In genomic region chr3:4643904-4644547, GRCh38 we compare ENCODE assay signal across 1 cellular context.
TF ChIP-seq lines count a peak whose summit lies in the region.

No MANE protein-coding gene starts in this region.

TF ChIP-seq in K562, 482 proteins besides CTCF, POLR2A, EP300 and RAD21 (continued from another document and continues in another):
- TF ChIP-seq ZNF23 (CRISPR knock-in tag; IDR thresholded peaks at IDR 0.05): no peak
- TF ChIP-seq ZNF764 (CRISPR knock-in tag; IDR thresholded peaks at IDR 0.05; ENCODE audit: low read depth): no peak
- no peak for TF ChIP-seq HNRNPK (IDR thresholded peaks at IDR 0.05; ENCODE audit: low read depth, low read length, poor library complexity, severe bottlenecking)
- no peak for TF ChIP-seq NR1H2 (CRISPR knock-in tag; IDR thresholded peaks at IDR 0.05)
- peak in 1 of 2 experiments; percentile 91; a peak in 2 of 4 replicates for TF ChIP-seq ZMIZ1 (IDR thresholded peaks at IDR 0.05; ENCODE audit: low read depth in 2 of 2, low read length in 2 of 2)
- 0 out of 2 replicates have a peak, but pooled peaks have one; percentile 23 for TF ChIP-seq FOXK1 (CRISPR knock-in tag; IDR thresholded peaks at IDR 0.05; ENCODE audit: borderline replicate concordance)
- TF ChIP-seq VEZF1 (CRISPR knock-in tag; IDR thresholded peaks at IDR 0.05): peak; percentile 32; the same call in 1 of the 2 replicates
- TF ChIP-seq ZNF408 (CRISPR knock-in tag; IDR thresholded peaks at IDR 0.05; ENCODE audit: low read depth): no peak
- TF ChIP-seq NR0B1 (IDR thresholded peaks at IDR 0.05; ENCODE audit: partially characterized antibody): no peak
- no peak for TF ChIP-seq HNRNPH1 (optimal IDR thresholded peaks at IDR 0.05; ENCODE audit: low read depth, low read length)
- no peak; the same call in 1 of the 2 replicates for TF ChIP-seq MYBL2 (IDR thresholded peaks at IDR 0.05; ENCODE audit: low read depth)
- TF ChIP-seq MYBL2 (CRISPR knock-in tag; IDR thresholded peaks at IDR 0.05; ENCODE audit: borderline replicate concordance): no peak
- TF ChIP-seq, protein P1, sequence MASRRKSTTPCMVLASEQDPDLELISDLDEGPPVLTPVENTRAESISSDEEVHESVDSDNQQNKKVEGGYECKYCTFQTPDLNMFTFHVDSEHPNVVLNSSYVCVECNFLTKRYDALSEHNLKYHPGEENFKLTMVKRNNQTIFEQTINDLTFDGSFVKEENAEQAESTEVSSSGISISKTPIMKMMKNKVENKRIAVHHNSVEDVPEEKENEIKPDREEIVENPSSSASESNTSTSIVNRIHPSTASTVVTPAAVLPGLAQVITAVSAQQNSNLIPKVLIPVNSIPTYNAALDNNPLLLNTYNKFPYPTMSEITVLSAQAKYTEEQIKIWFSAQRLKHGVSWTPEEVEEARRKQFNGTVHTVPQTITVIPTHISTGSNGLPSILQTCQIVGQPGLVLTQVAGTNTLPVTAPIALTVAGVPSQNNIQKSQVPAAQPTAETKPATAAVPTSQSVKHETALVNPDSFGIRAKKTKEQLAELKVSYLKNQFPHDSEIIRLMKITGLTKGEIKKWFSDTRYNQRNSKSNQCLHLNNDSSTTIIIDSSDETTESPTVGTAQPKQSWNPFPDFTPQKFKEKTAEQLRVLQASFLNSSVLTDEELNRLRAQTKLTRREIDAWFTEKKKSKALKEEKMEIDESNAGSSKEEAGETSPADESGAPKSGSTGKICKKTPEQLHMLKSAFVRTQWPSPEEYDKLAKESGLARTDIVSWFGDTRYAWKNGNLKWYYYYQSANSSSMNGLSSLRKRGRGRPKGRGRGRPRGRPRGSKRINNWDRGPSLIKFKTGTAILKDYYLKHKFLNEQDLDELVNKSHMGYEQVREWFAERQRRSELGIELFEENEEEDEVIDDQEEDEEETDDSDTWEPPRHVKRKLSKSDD (conservative IDR thresholded peaks at IDR 0.05; ENCODE audit: low read length): no peak
- peak; percentile 23 to 79; a peak in 1 of 4 replicates for TF ChIP-seq TEAD1 (CRISPR knock-in tag; IDR thresholded peaks at IDR 0.05)
- TF ChIP-seq CBFA2T3 (IDR thresholded peaks at IDR 0.05): peak; percentile 99
- TF ChIP-seq MECOM (CRISPR knock-in tag; IDR thresholded peaks at IDR 0.05): no peak
- TF ChIP-seq, protein P2, sequence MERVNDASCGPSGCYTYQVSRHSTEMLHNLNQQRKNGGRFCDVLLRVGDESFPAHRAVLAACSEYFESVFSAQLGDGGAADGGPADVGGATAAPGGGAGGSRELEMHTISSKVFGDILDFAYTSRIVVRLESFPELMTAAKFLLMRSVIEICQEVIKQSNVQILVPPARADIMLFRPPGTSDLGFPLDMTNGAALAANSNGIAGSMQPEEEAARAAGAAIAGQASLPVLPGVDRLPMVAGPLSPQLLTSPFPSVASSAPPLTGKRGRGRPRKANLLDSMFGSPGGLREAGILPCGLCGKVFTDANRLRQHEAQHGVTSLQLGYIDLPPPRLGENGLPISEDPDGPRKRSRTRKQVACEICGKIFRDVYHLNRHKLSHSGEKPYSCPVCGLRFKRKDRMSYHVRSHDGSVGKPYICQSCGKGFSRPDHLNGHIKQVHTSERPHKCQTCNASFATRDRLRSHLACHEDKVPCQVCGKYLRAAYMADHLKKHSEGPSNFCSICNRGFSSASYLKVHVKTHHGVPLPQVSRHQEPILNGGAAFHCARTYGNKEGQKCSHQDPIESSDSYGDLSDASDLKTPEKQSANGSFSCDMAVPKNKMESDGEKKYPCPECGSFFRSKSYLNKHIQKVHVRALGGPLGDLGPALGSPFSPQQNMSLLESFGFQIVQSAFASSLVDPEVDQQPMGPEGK (CRISPR knock-in tag; IDR thresholded peaks at IDR 0.05; ENCODE audit: borderline replicate concordance): no peak
- no peak for TF ChIP-seq TCF15 (CRISPR knock-in tag; IDR thresholded peaks at IDR 0.05)
- peak; percentile 60; the same call in 1 of the 2 replicates for TF ChIP-seq NFATC3 (IDR thresholded peaks at IDR 0.05)
- peak; percentile 93 for TF ChIP-seq KLF16 (IDR thresholded peaks at IDR 0.05)
- peak; percentile 56; the same call in 1 of the 2 replicates for TF ChIP-seq L3MBTL2 (IDR thresholded peaks at IDR 0.05)
- peak; percentile 86 for TF ChIP-seq KHSRP (IDR thresholded peaks at IDR 0.05)
- TF ChIP-seq TRIM28 (IDR thresholded peaks at IDR 0.05): peak; percentile 59; the same call in 1 of the 2 replicates
- TF ChIP-seq ZNF830 (CRISPR knock-in tag; IDR thresholded peaks at IDR 0.05): no peak
- no peak for TF ChIP-seq RBM25 (IDR thresholded peaks at IDR 0.05; ENCODE audit: low read depth, low read length, severe bottlenecking)
- TF ChIP-seq, protein P3, sequence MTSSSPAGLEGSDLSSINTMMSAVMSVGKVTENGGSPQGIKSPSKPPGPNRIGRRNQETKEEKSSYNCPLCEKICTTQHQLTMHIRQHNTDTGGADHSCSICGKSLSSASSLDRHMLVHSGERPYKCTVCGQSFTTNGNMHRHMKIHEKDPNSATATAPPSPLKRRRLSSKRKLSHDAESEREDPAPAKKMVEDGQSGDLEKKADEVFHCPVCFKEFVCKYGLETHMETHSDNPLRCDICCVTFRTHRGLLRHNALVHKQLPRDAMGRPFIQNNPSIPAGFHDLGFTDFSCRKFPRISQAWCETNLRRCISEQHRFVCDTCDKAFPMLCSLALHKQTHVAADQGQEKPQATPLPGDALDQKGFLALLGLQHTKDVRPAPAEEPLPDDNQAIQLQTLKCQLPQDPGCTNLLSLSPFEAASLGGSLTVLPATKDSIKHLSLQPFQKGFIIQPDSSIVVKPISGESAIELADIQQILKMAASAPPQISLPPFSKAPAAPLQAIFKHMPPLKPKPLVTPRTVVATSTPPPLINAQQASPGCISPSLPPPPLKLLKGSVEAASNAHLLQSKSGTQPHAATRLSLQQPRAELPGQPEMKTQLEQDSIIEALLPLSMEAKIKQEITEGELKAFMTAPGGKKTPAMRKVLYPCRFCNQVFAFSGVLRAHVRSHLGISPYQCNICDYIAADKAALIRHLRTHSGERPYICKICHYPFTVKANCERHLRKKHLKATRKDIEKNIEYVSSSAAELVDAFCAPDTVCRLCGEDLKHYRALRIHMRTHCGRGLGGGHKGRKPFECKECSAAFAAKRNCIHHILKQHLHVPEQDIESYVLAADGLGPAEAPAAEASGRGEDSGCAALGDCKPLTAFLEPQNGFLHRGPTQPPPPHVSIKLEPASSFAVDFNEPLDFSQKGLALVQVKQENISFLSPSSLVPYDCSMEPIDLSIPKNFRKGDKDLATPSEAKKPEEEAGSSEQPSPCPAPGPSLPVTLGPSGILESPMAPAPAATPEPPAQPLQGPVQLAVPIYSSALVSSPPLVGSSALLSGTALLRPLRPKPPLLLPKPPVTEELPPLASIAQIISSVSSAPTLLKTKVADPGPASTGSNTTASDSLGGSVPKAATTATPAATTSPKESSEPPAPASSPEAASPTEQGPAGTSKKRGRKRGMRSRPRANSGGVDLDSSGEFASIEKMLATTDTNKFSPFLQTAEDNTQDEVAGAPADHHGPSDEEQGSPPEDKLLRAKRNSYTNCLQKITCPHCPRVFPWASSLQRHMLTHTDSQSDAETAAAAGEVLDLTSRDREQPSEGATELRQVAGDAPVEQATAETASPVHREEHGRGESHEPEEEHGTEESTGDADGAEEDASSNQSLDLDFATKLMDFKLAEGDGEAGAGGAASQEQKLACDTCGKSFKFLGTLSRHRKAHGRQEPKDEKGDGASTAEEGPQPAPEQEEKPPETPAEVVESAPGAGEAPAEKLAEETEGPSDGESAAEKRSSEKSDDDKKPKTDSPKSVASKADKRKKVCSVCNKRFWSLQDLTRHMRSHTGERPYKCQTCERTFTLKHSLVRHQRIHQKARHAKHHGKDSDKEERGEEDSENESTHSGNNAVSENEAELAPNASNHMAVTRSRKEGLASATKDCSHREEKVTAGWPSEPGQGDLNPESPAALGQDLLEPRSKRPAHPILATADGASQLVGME (CRISPR knock-in tag; IDR thresholded peaks at IDR 0.05): no peak
- TF ChIP-seq RAD51 (IDR thresholded peaks at IDR 0.05; ENCODE audit: borderline replicate concordance, low read depth): peak; percentile 36; the same call in 1 of the 2 replicates
- peak; percentile 97 to 98 for TF ChIP-seq KDM1A (IDR thresholded peaks at IDR 0.05)
- peak; percentile 85 for TF ChIP-seq CREM (IDR thresholded peaks at IDR 0.05; ENCODE audit: low read depth)
- 0 out of 2 replicates have a peak, but pooled peaks have one; percentile 28 for TF ChIP-seq ZNF134 (CRISPR knock-in tag; conservative IDR thresholded peaks at IDR 0.05)
- no peak for TF ChIP-seq ZSCAN32 (CRISPR knock-in tag; IDR thresholded peaks at IDR 0.05)
- TF ChIP-seq PURB (CRISPR knock-in tag; IDR thresholded peaks at IDR 0.05; ENCODE audit: low read depth): no peak
- TF ChIP-seq TCF7 (IDR thresholded peaks at IDR 0.05; ENCODE audit: borderline replicate concordance): 0 out of 2 replicates have a peak, but pooled peaks have one; percentile 52
- no peak for TF ChIP-seq EWSR1 (IDR thresholded peaks at IDR 0.05; ENCODE audit: borderline replicate concordance, low read depth, partially characterized antibody)
- no peak for TF ChIP-seq BDP1 (IDR thresholded peaks at IDR 0.05; ENCODE audit: insufficient read depth, insufficient read length)
- TF ChIP-seq, protein P4, sequence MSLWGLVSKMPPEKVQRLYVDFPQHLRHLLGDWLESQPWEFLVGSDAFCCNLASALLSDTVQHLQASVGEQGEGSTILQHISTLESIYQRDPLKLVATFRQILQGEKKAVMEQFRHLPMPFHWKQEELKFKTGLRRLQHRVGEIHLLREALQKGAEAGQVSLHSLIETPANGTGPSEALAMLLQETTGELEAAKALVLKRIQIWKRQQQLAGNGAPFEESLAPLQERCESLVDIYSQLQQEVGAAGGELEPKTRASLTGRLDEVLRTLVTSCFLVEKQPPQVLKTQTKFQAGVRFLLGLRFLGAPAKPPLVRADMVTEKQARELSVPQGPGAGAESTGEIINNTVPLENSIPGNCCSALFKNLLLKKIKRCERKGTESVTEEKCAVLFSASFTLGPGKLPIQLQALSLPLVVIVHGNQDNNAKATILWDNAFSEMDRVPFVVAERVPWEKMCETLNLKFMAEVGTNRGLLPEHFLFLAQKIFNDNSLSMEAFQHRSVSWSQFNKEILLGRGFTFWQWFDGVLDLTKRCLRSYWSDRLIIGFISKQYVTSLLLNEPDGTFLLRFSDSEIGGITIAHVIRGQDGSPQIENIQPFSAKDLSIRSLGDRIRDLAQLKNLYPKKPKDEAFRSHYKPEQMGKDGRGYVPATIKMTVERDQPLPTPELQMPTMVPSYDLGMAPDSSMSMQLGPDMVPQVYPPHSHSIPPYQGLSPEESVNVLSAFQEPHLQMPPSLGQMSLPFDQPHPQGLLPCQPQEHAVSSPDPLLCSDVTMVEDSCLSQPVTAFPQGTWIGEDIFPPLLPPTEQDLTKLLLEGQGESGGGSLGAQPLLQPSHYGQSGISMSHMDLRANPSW (CRISPR knock-in tag; IDR thresholded peaks at IDR 0.05): peak; percentile 97; the same call in 1 of the 2 replicates
- no peak for TF ChIP-seq JUNB (CRISPR knock-in tag; conservative IDR thresholded peaks at IDR 0.05)
- no peak for TF ChIP-seq EZH2 (IDR thresholded peaks at IDR 0.05; ENCODE audit: borderline replicate concordance, low read depth, low read length)
- TF ChIP-seq CEBPB (tag; IDR thresholded peaks at IDR 0.05): peak; percentile 95
- no peak; the same call in 1 of the 2 replicates for TF ChIP-seq ZNF41 (CRISPR knock-in tag; conservative IDR thresholded peaks at IDR 0.05)
- TF ChIP-seq XRCC4 (IDR thresholded peaks at IDR 0.05; ENCODE audit: extremely low read depth, insufficient read depth, insufficient read length): no peak
- TF ChIP-seq ZFX (CRISPR knock-in tag; IDR thresholded peaks at IDR 0.05): peak; percentile 49
- TF ChIP-seq, protein P5, sequence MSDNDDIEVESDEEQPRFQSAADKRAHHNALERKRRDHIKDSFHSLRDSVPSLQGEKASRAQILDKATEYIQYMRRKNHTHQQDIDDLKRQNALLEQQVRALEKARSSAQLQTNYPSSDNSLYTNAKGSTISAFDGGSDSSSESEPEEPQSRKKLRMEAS (CRISPR knock-in tag; IDR thresholded peaks at IDR 0.05): peak; percentile 91
- TF ChIP-seq TARDBP (IDR thresholded peaks at IDR 0.05): peak; percentile 85; the same call in 1 of the 2 replicates
